In genomic region chr11:1654388-1655167, GRCh38 we compare ENCODE assay signal across 1 cellular context.
TF ChIP-seq lines count a peak whose summit lies in the region.

No MANE protein-coding gene starts in this region.

TF ChIP-seq in HepG2, 621 proteins besides CTCF, POLR2A, EP300 and RAD21 (continued from another document and continues in another):
- no peak for TF ChIP-seq CEBPZ (IDR thresholded peaks at IDR 0.05; ENCODE audit: low read length)
- TF ChIP-seq NCOR1 (IDR thresholded peaks at IDR 0.05; ENCODE audit: borderline replicate concordance, low read length), result no peak
- TF ChIP-seq THAP11 (CRISPR knock-in tag; IDR thresholded peaks at IDR 0.05), result 0 out of 2 replicates have a peak, but pooled peaks have one; percentile 45
- no peak; the same call in 1 of the 2 replicates for TF ChIP-seq ZBTB26 (CRISPR knock-in tag; IDR thresholded peaks at IDR 0.05; ENCODE audit: borderline replicate concordance)
- TF ChIP-seq TARDBP (CRISPR knock-in tag; IDR thresholded peaks at IDR 0.05), result 0 out of 2 replicates have a peak, but pooled peaks have one; percentile 43
- TF ChIP-seq TEAD3 (CRISPR knock-in tag; optimal IDR thresholded peaks at IDR 0.05; ENCODE audit: borderline replicate concordance), result no peak
- peak; percentile 27 for TF ChIP-seq PHF5A (CRISPR knock-in tag; IDR thresholded peaks at IDR 0.05; ENCODE audit: low read depth, unreplicated experiment)
- no peak for TF ChIP-seq REPIN1 (CRISPR knock-in tag; IDR thresholded peaks at IDR 0.05; ENCODE audit: borderline replicate concordance, low read depth)
- 0 out of 2 replicates have a peak, but pooled peaks have one; percentile 30 for TF ChIP-seq RCOR2 (CRISPR knock-in tag; IDR thresholded peaks at IDR 0.05)
- TF ChIP-seq RFX3 (CRISPR knock-in tag; IDR thresholded peaks at IDR 0.05), result no peak
- no peak for TF ChIP-seq POLR2G (IDR thresholded peaks at IDR 0.05; ENCODE audit: low read depth, low read length)
- peak; percentile 20; the same call in 1 of the 2 replicates for TF ChIP-seq ZBTB33 (CRISPR knock-in tag; IDR thresholded peaks at IDR 0.05)
- no peak for TF ChIP-seq MTF2 (CRISPR knock-in tag; IDR thresholded peaks at IDR 0.05; ENCODE audit: borderline replicate concordance)
- no peak for TF ChIP-seq CENPT (CRISPR knock-in tag; IDR thresholded peaks at IDR 0.05; ENCODE audit: low read depth)
- TF ChIP-seq IKZF1 (IDR thresholded peaks at IDR 0.05), result no peak
- TF ChIP-seq, protein P1, sequence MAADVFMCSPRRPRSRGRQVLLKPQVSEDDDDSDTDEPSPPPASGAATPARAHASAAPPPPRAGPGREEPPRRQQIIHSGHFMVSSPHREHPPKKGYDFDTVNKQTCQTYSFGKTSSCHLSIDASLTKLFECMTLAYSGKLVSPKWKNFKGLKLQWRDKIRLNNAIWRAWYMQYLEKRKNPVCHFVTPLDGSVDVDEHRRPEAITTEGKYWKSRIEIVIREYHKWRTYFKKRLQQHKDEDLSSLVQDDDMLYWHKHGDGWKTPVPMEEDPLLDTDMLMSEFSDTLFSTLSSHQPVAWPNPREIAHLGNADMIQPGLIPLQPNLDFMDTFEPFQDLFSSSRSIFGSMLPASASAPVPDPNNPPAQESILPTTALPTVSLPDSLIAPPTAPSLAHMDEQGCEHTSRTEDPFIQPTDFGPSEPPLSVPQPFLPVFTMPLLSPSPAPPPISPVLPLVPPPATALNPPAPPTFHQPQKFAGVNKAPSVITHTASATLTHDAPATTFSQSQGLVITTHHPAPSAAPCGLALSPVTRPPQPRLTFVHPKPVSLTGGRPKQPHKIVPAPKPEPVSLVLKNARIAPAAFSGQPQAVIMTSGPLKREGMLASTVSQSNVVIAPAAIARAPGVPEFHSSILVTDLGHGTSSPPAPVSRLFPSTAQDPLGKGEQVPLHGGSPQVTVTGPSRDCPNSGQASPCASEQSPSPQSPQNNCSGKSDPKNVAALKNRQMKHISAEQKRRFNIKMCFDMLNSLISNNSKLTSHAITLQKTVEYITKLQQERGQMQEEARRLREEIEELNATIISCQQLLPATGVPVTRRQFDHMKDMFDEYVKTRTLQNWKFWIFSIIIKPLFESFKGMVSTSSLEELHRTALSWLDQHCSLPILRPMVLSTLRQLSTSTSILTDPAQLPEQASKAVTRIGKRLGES (CRISPR knock-in tag; IDR thresholded peaks at IDR 0.05; ENCODE audit: borderline replicate concordance), result no peak
- TF ChIP-seq, protein P2, sequence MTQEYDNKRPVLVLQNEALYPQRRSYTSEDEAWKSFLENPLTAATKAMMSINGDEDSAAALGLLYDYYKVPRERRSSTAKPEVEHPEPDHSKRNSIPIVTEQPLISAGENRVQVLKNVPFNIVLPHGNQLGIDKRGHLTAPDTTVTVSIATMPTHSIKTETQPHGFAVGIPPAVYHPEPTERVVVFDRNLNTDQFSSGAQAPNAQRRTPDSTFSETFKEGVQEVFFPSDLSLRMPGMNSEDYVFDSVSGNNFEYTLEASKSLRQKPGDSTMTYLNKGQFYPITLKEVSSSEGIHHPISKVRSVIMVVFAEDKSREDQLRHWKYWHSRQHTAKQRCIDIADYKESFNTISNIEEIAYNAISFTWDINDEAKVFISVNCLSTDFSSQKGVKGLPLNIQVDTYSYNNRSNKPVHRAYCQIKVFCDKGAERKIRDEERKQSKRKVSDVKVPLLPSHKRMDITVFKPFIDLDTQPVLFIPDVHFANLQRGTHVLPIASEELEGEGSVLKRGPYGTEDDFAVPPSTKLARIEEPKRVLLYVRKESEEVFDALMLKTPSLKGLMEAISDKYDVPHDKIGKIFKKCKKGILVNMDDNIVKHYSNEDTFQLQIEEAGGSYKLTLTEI (CRISPR knock-in tag; conservative IDR thresholded peaks at IDR 0.05), result no peak
- TF ChIP-seq, protein P3, sequence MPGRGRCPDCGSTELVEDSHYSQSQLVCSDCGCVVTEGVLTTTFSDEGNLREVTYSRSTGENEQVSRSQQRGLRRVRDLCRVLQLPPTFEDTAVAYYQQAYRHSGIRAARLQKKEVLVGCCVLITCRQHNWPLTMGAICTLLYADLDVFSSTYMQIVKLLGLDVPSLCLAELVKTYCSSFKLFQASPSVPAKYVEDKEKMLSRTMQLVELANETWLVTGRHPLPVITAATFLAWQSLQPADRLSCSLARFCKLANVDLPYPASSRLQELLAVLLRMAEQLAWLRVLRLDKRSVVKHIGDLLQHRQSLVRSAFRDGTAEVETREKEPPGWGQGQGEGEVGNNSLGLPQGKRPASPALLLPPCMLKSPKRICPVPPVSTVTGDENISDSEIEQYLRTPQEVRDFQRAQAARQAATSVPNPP (CRISPR knock-in tag; IDR thresholded peaks at IDR 0.05), result no peak
- peak; percentile 100 for TF ChIP-seq MED1 (CRISPR knock-in tag; IDR thresholded peaks at IDR 0.05)
- peak; percentile 46; the same call in 1 of the 2 replicates for TF ChIP-seq GABPB1 (CRISPR knock-in tag; IDR thresholded peaks at IDR 0.05)
- TF ChIP-seq RBAK (CRISPR knock-in tag; IDR thresholded peaks at IDR 0.05), result no peak
- no peak for TF ChIP-seq THYN1 (CRISPR knock-in tag; IDR thresholded peaks at IDR 0.05; ENCODE audit: borderline replicate concordance, low read depth)
- TF ChIP-seq MYPOP (CRISPR knock-in tag; IDR thresholded peaks at IDR 0.05), result 0 out of 2 replicates have a peak, but pooled peaks have one; percentile 26
- peak; percentile 52; the same call in 1 of the 2 replicates for TF ChIP-seq PATZ1 (CRISPR knock-in tag; IDR thresholded peaks at IDR 0.05)
- TF ChIP-seq, protein P4, sequence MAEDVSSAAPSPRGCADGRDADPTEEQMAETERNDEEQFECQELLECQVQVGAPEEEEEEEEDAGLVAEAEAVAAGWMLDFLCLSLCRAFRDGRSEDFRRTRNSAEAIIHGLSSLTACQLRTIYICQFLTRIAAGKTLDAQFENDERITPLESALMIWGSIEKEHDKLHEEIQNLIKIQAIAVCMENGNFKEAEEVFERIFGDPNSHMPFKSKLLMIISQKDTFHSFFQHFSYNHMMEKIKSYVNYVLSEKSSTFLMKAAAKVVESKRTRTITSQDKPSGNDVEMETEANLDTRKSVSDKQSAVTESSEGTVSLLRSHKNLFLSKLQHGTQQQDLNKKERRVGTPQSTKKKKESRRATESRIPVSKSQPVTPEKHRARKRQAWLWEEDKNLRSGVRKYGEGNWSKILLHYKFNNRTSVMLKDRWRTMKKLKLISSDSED (CRISPR knock-in tag; IDR thresholded peaks at IDR 0.05), result no peak
- no peak for TF ChIP-seq ZNF232 (CRISPR knock-in tag; IDR thresholded peaks at IDR 0.05; ENCODE audit: borderline replicate concordance)
- peak; percentile 75 for TF ChIP-seq ZNF770 (CRISPR knock-in tag; IDR thresholded peaks at IDR 0.05)
- TF ChIP-seq MAFG (CRISPR knock-in tag; IDR thresholded peaks at IDR 0.05), result no peak
- no peak for TF ChIP-seq ZNF570 (CRISPR knock-in tag; IDR thresholded peaks at IDR 0.05; ENCODE audit: borderline replicate concordance)
- peak; percentile 69 for TF ChIP-seq ZNF350 (CRISPR knock-in tag; IDR thresholded peaks at IDR 0.05; ENCODE audit: borderline replicate concordance, low read depth)
- peak; percentile 82 for TF ChIP-seq FOXP4 (CRISPR knock-in tag; IDR thresholded peaks at IDR 0.05)
- TF ChIP-seq KDM1A (CRISPR knock-in tag; IDR thresholded peaks at IDR 0.05), result no peak
- TF ChIP-seq ZNF546 (CRISPR knock-in tag; conservative IDR thresholded peaks at IDR 0.05), result no peak
- no peak for TF ChIP-seq ETV6 (CRISPR knock-in tag; conservative IDR thresholded peaks at IDR 0.05)
- no peak for TF ChIP-seq YEATS4 (CRISPR knock-in tag; IDR thresholded peaks at IDR 0.05; ENCODE audit: borderline replicate concordance)
